ENCODE assay signal across 26 cellular contexts in the genomic region with DNA sequence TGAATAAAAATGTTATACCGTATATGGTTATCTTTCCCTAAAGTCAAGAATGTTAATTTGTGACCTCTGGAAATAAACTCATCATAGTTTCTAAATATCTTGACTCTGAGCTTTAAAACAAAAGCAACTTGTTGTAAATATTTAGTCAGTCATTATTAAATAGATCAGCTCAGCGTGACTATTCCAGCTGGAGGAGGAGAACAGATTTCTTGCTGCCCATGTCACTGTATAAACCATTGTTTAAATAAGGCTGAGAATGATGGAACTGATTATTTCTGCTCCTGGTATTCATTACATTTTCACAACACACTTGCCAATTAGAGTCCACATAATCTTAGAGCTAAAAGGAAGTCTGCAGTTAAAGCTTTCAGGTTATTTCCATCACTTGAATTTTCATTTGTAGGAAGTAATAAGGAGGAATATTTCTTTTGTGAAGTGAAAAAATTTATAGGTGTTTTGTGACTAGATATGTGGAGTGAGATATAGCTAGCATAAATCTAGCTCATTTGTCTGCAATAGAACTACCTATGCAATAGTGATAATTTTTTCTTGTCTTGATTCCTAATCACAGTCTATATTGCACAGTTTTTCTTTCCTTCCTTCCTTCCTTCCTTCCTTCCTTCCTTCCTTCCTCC.
"Had no signal": no experiment of that assay in that cellular context is flagged by ENCODE, and none has a peak within 500 bp of the region (broad histone marks: within the 10 kb centered on the region; RNA-seq: fewer than 3 reads in every experiment).

No MANE protein-coding gene starts in this region.

- H3K4me1 ChIP-seq: breast epithelium had no signal

- H3K36me3 ChIP-seq: breast epithelium, MG63, Peyer's patch, WERI-Rb-1 had no signal

- H3K4me3 ChIP-seq: breast epithelium, MG63, Peyer's patch had no signal

- H3K9me3 ChIP-seq: breast epithelium, MG63, Peyer's patch had no signal

- ATAC-seq: activated CD4-positive, alpha-beta T cell treated with anti-CD3 and anti-CD28 coated beads for 36 hours; T-cell had no signal

- H3K27ac ChIP-seq: breast epithelium, Peyer's patch, WERI-Rb-1 had no signal

- DNase-seq: activated CD4-positive, alpha-beta memory T cell treated with anti-CD3 and anti-CD28 coated beads, Interleukin-2, amount 10 ng/mL, durations not matched to agents 7 days and 5 days; activated CD4-positive, alpha-beta T cell treated with anti-CD3 and anti-CD28 coated beads for 36 hours; activated CD4-positive, alpha-beta T cell treated with anti-CD3 and anti-CD28 coated beads, Interleukin-2, amount 50 U/mL, for 1 hour; activated CD8-positive, alpha-beta memory T cell treated with anti-CD3 and anti-CD28 coated beads, Interleukin-2, amount 50 U/mL, for 4 hours; activated effector memory CD4-positive, alpha-beta T cell treated with Interleukin-2 at 50 U/mL for 16 hours; activated naive CD4-positive, alpha-beta T cell; activated T-cell treated with anti-CD3 and anti-CD28 coated beads, Interleukin-2, amount 50 U/mL, for 1 hour; aorta; caudate nucleus; MG63; MV-4-11; NCI-H1092 treated with DMSO at 0.1 percent for 48 hours; NCI-H1417 treated with DMSO at 0.1 percent for 48 hours; NCI-H1694; NCI-H2029; NCI-H2107; NCI-H2171 treated with DMSO at 0.1 percent for 48 hours; NCI-H226; NCI-H510A treated with DMSO at 0.1 percent for 48 hours; NCI-H69; Peyer's patch; SIG-M5; T-cell; T-helper 2 cell; WERI-Rb-1 had no signal

- H3K27me3 ChIP-seq: breast epithelium, MG63, Peyer's patch had no signal
